In the genomic region with DNA sequence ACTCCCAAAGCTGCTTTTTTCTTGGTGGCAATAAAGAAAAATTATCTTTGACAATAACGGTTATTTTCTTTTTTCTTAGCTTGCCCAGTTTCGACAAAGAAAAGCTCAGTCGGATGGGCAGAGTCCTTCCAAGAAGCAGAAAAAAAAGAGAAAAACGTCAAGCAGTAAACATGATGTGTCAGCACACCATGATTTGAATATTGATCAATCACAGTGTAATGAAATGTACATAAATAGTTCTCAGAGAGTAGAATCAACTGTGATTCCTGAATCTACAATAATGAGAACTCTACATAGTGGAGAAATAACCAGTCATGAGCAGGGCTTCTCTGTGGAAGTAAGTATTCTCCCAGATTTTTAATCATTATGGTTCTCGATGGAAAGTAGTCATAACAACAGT, we compare ENCODE assay signal across 30 cellular contexts.
"Had no signal": no experiment of that assay in that cellular context is flagged by ENCODE, and none has a peak within 500 bp of the region (broad histone marks: within the 10 kb centered on the region; RNA-seq: fewer than 3 reads in every experiment).

No MANE protein-coding gene starts in this region.

- H3K27me3 ChIP-seq: ascending aorta, brain microvascular endothelial cell, esophagus squamous epithelium, gastrocnemius medialis, heart right ventricle, hepatocyte had no signal

- H3K36me3 ChIP-seq: brain microvascular endothelial cell, gastrocnemius medialis had no signal

- H3K4me2 ChIP-seq: hepatocyte had no signal

- H3K9me3 Mint-ChIP-seq: activated CD4-positive, alpha-beta memory T cell treated with anti-CD3 and anti-CD28 coated beads, Interleukin-2, amount 10 ng/mL, durations not matched to agents 7 days and 5 days; activated CD4-positive, alpha-beta T cell treated with anti-CD3 and anti-CD28 coated beads, Interleukin-2, amount 10 ng/mL, durations not matched to agents 7 days and 5 days; activated naive CD4-positive, alpha-beta T cell treated with anti-CD3 and anti-CD28 coated beads, Interleukin-2, amount 10 ng/mL, durations not matched to agents 7 days and 5 days; activated naive CD4-positive, alpha-beta T cell treated with anti-CD3 and anti-CD28 coated beads, Interleukin-2, amount 50 U/mL, for 72 hours; activated naive CD8-positive, alpha-beta T cell treated with anti-CD3 and anti-CD28 coated beads, Interleukin-2, amount 10 ng/mL, durations not matched to agents 7 days and 5 days; activated T-cell treated with anti-CD3 and anti-CD28 coated beads, Interleukin-2, amount 50 U/mL, for 24 hours; activated T-cell treated with anti-CD3 and anti-CD28 coated beads, Interleukin-2, amount 50 U/mL, for 72 hours; WTC11 had no signal

- H3K27ac ChIP-seq: ascending aorta, brain microvascular endothelial cell, epithelial cell of prostate, esophagus squamous epithelium, heart right ventricle, hepatocyte, VCaP had no signal

- H3K9me3 ChIP-seq: ascending aorta, esophagus squamous epithelium, gastrocnemius medialis, heart right ventricle had no signal

- H3K4me1 ChIP-seq: ascending aorta had no signal

- H3K27me3 Mint-ChIP-seq: activated CD4-positive, alpha-beta memory T cell treated with anti-CD3 and anti-CD28 coated beads, Interleukin-2, amount 10 ng/mL, durations not matched to agents 7 days and 5 days; activated CD4-positive, alpha-beta T cell treated with anti-CD3 and anti-CD28 coated beads, Interleukin-2, amount 10 ng/mL, durations not matched to agents 7 days and 5 days; activated naive CD4-positive, alpha-beta T cell treated with anti-CD3 and anti-CD28 coated beads, Interleukin-2, amount 10 ng/mL, durations not matched to agents 7 days and 5 days; activated naive CD8-positive, alpha-beta T cell treated with anti-CD3 and anti-CD28 coated beads, Interleukin-2, amount 10 ng/mL, durations not matched to agents 7 days and 5 days; activated T-cell treated with anti-CD3 and anti-CD28 coated beads, Interleukin-2, amount 50 U/mL, for 24 hours had no signal

- H2AFZ ChIP-seq: hepatocyte had no signal

- DNase-seq: activated CD4-positive, alpha-beta memory T cell treated with anti-CD3 and anti-CD28 coated beads, Interleukin-2, amount 10 ng/mL, durations not matched to agents 7 days and 5 days; activated CD4-positive, alpha-beta T cell treated with anti-CD3 and anti-CD28 coated beads for 1 hour; activated CD4-positive, alpha-beta T cell treated with anti-CD3 and anti-CD28 coated beads for 4 hours; activated CD4-positive, alpha-beta T cell treated with anti-CD3 and anti-CD28 coated beads, Interleukin-2, amount 10 ng/mL, durations not matched to agents 7 days and 5 days; activated CD4-positive, alpha-beta T cell treated with anti-CD3 and anti-CD28 coated beads, Interleukin-2, amount 50 U/mL, for 4 hours; activated CD8-positive, alpha-beta memory T cell treated with anti-CD3 and anti-CD28 coated beads, Interleukin-2, amount 50 U/mL, for 48 hours; activated gamma-delta T cell; activated naive CD4-positive, alpha-beta T cell; activated naive CD4-positive, alpha-beta T cell treated with anti-CD3 and anti-CD28 coated beads, Interleukin-2, amount 10 ng/mL, durations not matched to agents 7 days and 5 days; activated naive CD8-positive, alpha-beta T cell treated with anti-CD3 and anti-CD28 coated beads, Interleukin-2, amount 10 ng/mL, durations not matched to agents 7 days and 5 days; activated T-cell treated with anti-CD3 and anti-CD28 coated beads for 4 hours; activated T-cell treated with anti-CD3 and anti-CD28 coated beads, Interleukin-2, amount 50 U/mL, for 24 hours; activated T-cell treated with anti-CD3 and anti-CD28 coated beads, Interleukin-2, amount 50 U/mL, for 72 hours; brain microvascular endothelial cell; effector CD8-positive, alpha-beta T cell; esophagus squamous epithelium; gastrocnemius medialis; heart right ventricle; T-helper 2 cell had no signal

- H3K4me3 ChIP-seq: ascending aorta, esophagus squamous epithelium, gastrocnemius medialis, heart right ventricle, hepatocyte had no signal

- H3K27ac Mint-ChIP-seq: activated CD4-positive, alpha-beta memory T cell treated with anti-CD3 and anti-CD28 coated beads, Interleukin-2, amount 10 ng/mL, durations not matched to agents 7 days and 5 days; activated CD4-positive, alpha-beta T cell treated with anti-CD3 and anti-CD28 coated beads, Interleukin-2, amount 10 ng/mL, durations not matched to agents 7 days and 5 days; activated naive CD4-positive, alpha-beta T cell treated with anti-CD3 and anti-CD28 coated beads, Interleukin-2, amount 10 ng/mL, durations not matched to agents 7 days and 5 days; activated naive CD4-positive, alpha-beta T cell treated with anti-CD3 and anti-CD28 coated beads, Interleukin-2, amount 50 U/mL, for 72 hours; activated naive CD8-positive, alpha-beta T cell treated with anti-CD3 and anti-CD28 coated beads, Interleukin-2, amount 10 ng/mL, durations not matched to agents 7 days and 5 days; activated T-cell treated with anti-CD3 and anti-CD28 coated beads, Interleukin-2, amount 50 U/mL, for 24 hours; WTC11 had no signal

- H3K36me3 Mint-ChIP-seq: activated naive CD4-positive, alpha-beta T cell treated with anti-CD3 and anti-CD28 coated beads, Interleukin-2, amount 50 U/mL, for 72 hours; WTC11 had no signal

- H3K4me1 Mint-ChIP-seq: activated CD4-positive, alpha-beta memory T cell treated with anti-CD3 and anti-CD28 coated beads, Interleukin-2, amount 10 ng/mL, durations not matched to agents 7 days and 5 days; activated CD4-positive, alpha-beta T cell treated with anti-CD3 and anti-CD28 coated beads, Interleukin-2, amount 10 ng/mL, durations not matched to agents 7 days and 5 days; activated naive CD4-positive, alpha-beta T cell treated with anti-CD3 and anti-CD28 coated beads, Interleukin-2, amount 10 ng/mL, durations not matched to agents 7 days and 5 days had no signal

- H3K4me3 Mint-ChIP-seq: activated CD4-positive, alpha-beta memory T cell treated with anti-CD3 and anti-CD28 coated beads, Interleukin-2, amount 10 ng/mL, durations not matched to agents 7 days and 5 days; activated CD4-positive, alpha-beta T cell treated with anti-CD3 and anti-CD28 coated beads, Interleukin-2, amount 10 ng/mL, durations not matched to agents 7 days and 5 days; activated naive CD4-positive, alpha-beta T cell treated with anti-CD3 and anti-CD28 coated beads, Interleukin-2, amount 10 ng/mL, durations not matched to agents 7 days and 5 days; activated naive CD8-positive, alpha-beta T cell treated with anti-CD3 and anti-CD28 coated beads, Interleukin-2, amount 10 ng/mL, durations not matched to agents 7 days and 5 days; activated T-cell treated with anti-CD3 and anti-CD28 coated beads, Interleukin-2, amount 50 U/mL, for 24 hours; activated T-cell treated with anti-CD3 and anti-CD28 coated beads, Interleukin-2, amount 50 U/mL, for 72 hours; WTC11 had no signal

- FAIRE-seq: bronchial epithelial cell, colon, endometrium, endothelial cell of umbilical vein, TTC549 had no signal
